In the genomic region with DNA sequence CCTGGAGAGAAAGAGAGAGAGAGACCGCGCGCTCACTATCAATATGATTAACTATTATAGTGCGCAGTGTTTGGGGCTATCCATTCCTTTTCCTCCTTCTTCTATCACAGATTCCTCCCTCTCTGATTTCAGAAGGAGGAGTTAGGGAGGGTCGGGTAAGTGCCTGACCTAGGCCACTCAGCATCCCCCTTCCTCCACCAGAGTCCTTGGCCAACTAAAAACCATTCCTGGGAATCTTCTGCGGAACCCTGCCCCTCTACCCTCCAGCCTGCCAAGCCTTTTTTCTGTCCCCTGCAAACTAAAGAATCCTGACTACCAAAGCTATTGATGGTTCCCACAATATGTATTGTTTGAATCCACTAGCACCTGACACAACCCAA, we compare ENCODE assay signal across 9 cellular contexts.
DNase-seq lines count a peak whose midpoint lies in the region; FAIRE-seq and TF ChIP-seq lines count a peak whose summit lies in the region.
"Had no signal": no experiment of that assay in that cellular context is flagged by ENCODE, and none has a peak within 500 bp of the region (broad histone marks: within the 10 kb centered on the region; RNA-seq: fewer than 3 reads in every experiment).

No MANE protein-coding gene starts in this region.

- TF ChIP-seq CTCF in MM.1S (IDR thresholded peaks at IDR 0.05; ENCODE audit: low read length): no peak
- TF ChIP-seq CTCF in esophagus muscularis mucosa (IDR thresholded peaks at IDR 0.05): no peak
- TF ChIP-seq CTCF in parathyroid adenoma (IDR thresholded peaks at IDR 0.05): no peak
- no peak for TF ChIP-seq CTCF in prostate gland (IDR thresholded peaks at IDR 0.05)

- H3K27me3 ChIP-seq in MM.1S (replicated peaks; ENCODE audit: insufficient read depth, low read length) (no peaks in the 10 kb centered on the region), esophagus muscularis mucosa (peaks cover 0 to 29% (median 0%) of the 10 kb centered on the region in 4 donors), parathyroid adenoma (ENCODE audit: control insufficient read depth, insufficient read depth, low read length) (no peaks in the 10 kb centered on the region), prostate gland (replicated peaks; ENCODE audit: insufficient read depth) (peaks cover 2% of the 10 kb centered on the region), HAP-1 (ENCODE audit: low read depth) (no peaks in the 10 kb centered on the region)

- peak overlapping the region; percentile 75 for H3K9ac ChIP-seq in ES-I3 (ENCODE audit: low read depth, low read length)
- H3K9ac ChIP-seq in MM.1S (ENCODE audit: low read length): peak overlapping the region; percentile 13; the same call in 1 of the 2 replicates
- H3K9ac ChIP-seq in parathyroid adenoma: no peak overlapping the region

- H3K36me3 ChIP-seq in ES-I3 (ENCODE audit: insufficient read depth, low read length) (no peaks in the 10 kb centered on the region), MM.1S (replicated peaks; ENCODE audit: insufficient read depth, low read length) (no peaks in the 10 kb centered on the region), esophagus muscularis mucosa (no peaks in the 10 kb centered on the region), parathyroid adenoma (ENCODE audit: control insufficient read depth, insufficient read depth, low read length) (no peaks in the 10 kb centered on the region), prostate gland (no peaks in the 10 kb centered on the region), HAP-1 (replicated peaks) (no peaks in the 10 kb centered on the region)

- no peaks in the 10 kb centered on the region for H3K9me2 ChIP-seq in MM.1S (replicated peaks; ENCODE audit: insufficient read depth, low read length)

- H3K4me2 ChIP-seq in MM.1S (ENCODE audit: low read depth, low read length) (peak overlapping the region; percentile 79), parathyroid adenoma (ENCODE audit: low read length) (peak overlapping the region; percentile 63)

- H3K4me3 ChIP-seq in MM.1S (ENCODE audit: low read length) (peak overlapping the region; percentile 28), esophagus muscularis mucosa (peak overlapping the region; percentile 20 to 44 (median 26)), parathyroid adenoma (ENCODE audit: low read depth, low read length) (peak overlapping the region; percentile 35), prostate gland (no peak overlapping the region), HAP-1 (no peak overlapping the region)

- peak overlapping the region; percentile 78; the same call in 1 of the 2 replicates for H3K27ac ChIP-seq in MM.1S (ENCODE audit: low read length)
- H3K27ac ChIP-seq in esophagus muscularis mucosa (replicated peaks in 1 of 4): no peak overlapping the region
- H3K27ac ChIP-seq in parathyroid adenoma: no peak overlapping the region
- H3K27ac ChIP-seq in prostate gland: no peak overlapping the region

- no peaks in the 10 kb centered on the region for H3K79me2 ChIP-seq in MM.1S (ENCODE audit: low read length)
- H3K79me2 ChIP-seq in parathyroid adenoma: no peaks in the 10 kb centered on the region

- H3K9me3 ChIP-seq in ES-I3 (ENCODE audit: control insufficient read depth, insufficient read depth, low read length) (no peaks in the 10 kb centered on the region), MM.1S (replicated peaks; ENCODE audit: insufficient read depth, low read length) (no peaks in the 10 kb centered on the region), esophagus muscularis mucosa (no peaks in the 10 kb centered on the region), parathyroid adenoma (ENCODE audit: control insufficient read depth, low read length) (no peaks in the 10 kb centered on the region), prostate gland (no peaks in the 10 kb centered on the region), HAP-1 (no peaks in the 10 kb centered on the region)

- intact Hi-C loops in esophagus muscularis mucosa (cut with DNase I) (loop anchor here (2.0 to 10.0 kb wide), 2 partner anchors 165 to 1259 kb away; a partner anchor contains a TSS), prostate gland (cut with DNase I) (loop anchor here (10.0 kb wide), 2 partner anchors 169 to 769 kb away; no protein-coding TSS in a partner anchor)

- no peak for DNase-seq in MM.1S
- DNase-seq in esophagus muscularis mucosa (ENCODE audit: extremely low spot score): peak; percentile 42
- no peak for DNase-seq in prostate gland (ENCODE audit: low spot score)
- no peak for DNase-seq in G401 (ENCODE audit: low spot score)
- DNase-seq in frontal cortex (ENCODE audit: low spot score in 2 of 2): no peak
- DNase-seq in HAP-1 (ENCODE audit: low spot score in 2 of 2): no peak

- no peak for TF ChIP-seq POLR2A in esophagus muscularis mucosa (IDR thresholded peaks at IDR 0.05; ENCODE audit: low read depth)
- no peak for TF ChIP-seq POLR2A in prostate gland (IDR thresholded peaks at IDR 0.05)

- WGBS in esophagus muscularis mucosa: 66% methylated on average over 6 of the region's 6 CpGs
- WGBS in prostate gland: 69% methylated on average over 6 of the region's 6 CpGs

- in situ Hi-C loops in G401 (cut with HindIII; ENCODE audit: low sequenced_read_pairs) (loop anchor here (10.0 kb wide), 2 partner anchors 159 to 289 kb away; no protein-coding TSS in a partner anchor), HAP-1 (cut with MboI; ENCODE audit: low sequenced_read_pairs) (loop anchor here (10.0 to 25.0 kb wide), 3 partner anchors 179 to 769 kb away; no protein-coding TSS in a partner anchor)

- H3F3A ChIP-seq in MM.1S (ENCODE audit: insufficient read depth, low read length): peaks cover 10% of the 10 kb centered on the region; the same call in 1 of the 2 replicates

- no peak for TF ChIP-seq EP300 in esophagus muscularis mucosa (IDR thresholded peaks at IDR 0.05)

- H2AFZ ChIP-seq in MM.1S (ENCODE audit: low read length) (peak overlapping the region; percentile 63), parathyroid adenoma (peak overlapping the region; percentile 85)

- H4K20me1 ChIP-seq in MM.1S (ENCODE audit: insufficient read depth, low read length): no peaks in the 10 kb centered on the region

- H3K4me1 ChIP-seq in ES-I3 (ENCODE audit: insufficient read depth, low read length): peaks cover 13% of the 10 kb centered on the region; the same call in 1 of the 2 replicates
- H3K4me1 ChIP-seq in MM.1S (ENCODE audit: low read length): peaks cover 30% of the 10 kb centered on the region
- peaks cover 5 to 19% (median 13%) of the 10 kb centered on the region in 4 donors for H3K4me1 ChIP-seq in esophagus muscularis mucosa
- peaks cover 5% of the 10 kb centered on the region for H3K4me1 ChIP-seq in parathyroid adenoma
- H3K4me1 ChIP-seq in prostate gland (replicated peaks): no peaks in the 10 kb centered on the region
- peaks cover 6% of the 10 kb centered on the region; the same call in 1 of the 2 replicates for H3K4me1 ChIP-seq in HAP-1

- no peak for FAIRE-seq in frontal cortex (lab: Jason Lieb, UNC)
- FAIRE-seq: TTC549 had no signal

Comparison
In these comparisons a context has a peak if more than half of its experiments do, and no peak if none do; other contexts are left out.
1. H3K4me3 ChIP-seq: peak in MM.1S (single experiment), esophagus muscularis mucosa (4 of 4) and parathyroid adenoma (single experiment); none in prostate gland (0 of 2) and HAP-1 (single experiment).